Comparison of ENCODE assay signal across 7 cellular contexts in genomic region chrX:100719139-100719538, GRCh38. TPM values are rescaled to one million over a fixed set of nuclear protein-coding genes. Genes with fewer than 3 reads are reported as not detected.
"Had no signal": no experiment of that assay in that cellular context is flagged by ENCODE, and none has a peak within 500 bp of the region (broad histone marks: within the 10 kb centered on the region; RNA-seq: fewer than 3 reads in every experiment).

No MANE protein-coding gene starts in this region.

- DNase-seq: H9, HCEC 1CT, KBM-7 had no signal

- H3K4me2 ChIP-seq: GM23338 had no signal

- FAIRE-seq: H1, H54, HTR-8/SVneo had no signal

- H3K4me3 ChIP-seq: GM23338 had no signal

- ATAC-seq: GM23338 had no signal

- H2AFZ ChIP-seq: GM23338 had no signal

RNA-seq across cellular contexts. Expression of gene SYTL4, which starts 12.8 kb away (rescaled TPM):
- polyA plus RNA-seq: GM23338 had no signal
